1 cellular context compared by ENCODE assay signal in the genomic region with DNA sequence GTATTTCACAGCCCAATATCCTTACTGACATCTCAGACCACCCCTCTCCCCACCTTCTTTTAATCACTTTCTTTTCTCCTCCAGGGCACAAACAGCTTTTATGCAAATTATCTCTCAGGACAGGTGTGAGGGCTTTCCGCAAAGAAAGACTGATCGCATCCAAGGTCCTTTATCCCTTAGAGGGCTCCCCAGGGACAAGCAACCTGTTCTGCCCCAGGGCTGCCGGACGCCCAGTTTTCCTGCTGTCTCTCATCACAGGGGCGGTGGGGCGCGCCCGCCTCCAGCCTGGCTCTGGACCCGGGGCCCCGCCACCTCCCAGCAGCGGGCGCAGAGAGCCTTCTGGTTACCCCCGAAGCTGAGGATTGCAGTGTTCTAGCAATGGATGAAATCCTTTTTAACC.
TF ChIP-seq lines count a peak whose summit lies in the region.

No MANE protein-coding gene starts in this region.

TF ChIP-seq in IMR-90, 13 proteins besides CTCF, POLR2A, EP300 and RAD21:
- TF ChIP-seq MXI1 (IDR thresholded peaks at IDR 0.05; ENCODE audit: borderline replicate concordance, low read depth, low read length): no peak
- no peak for TF ChIP-seq MAZ (IDR thresholded peaks at IDR 0.05; ENCODE audit: borderline replicate concordance, low read depth, low read length)
- no peak for TF ChIP-seq SMC3 (IDR thresholded peaks at IDR 0.05; ENCODE audit: low read depth, low read length)
- TF ChIP-seq CHD1 (IDR thresholded peaks at IDR 0.05; ENCODE audit: low read depth, low read length): no peak
- TF ChIP-seq RFX5 (IDR thresholded peaks at IDR 0.05; ENCODE audit: low read depth, low read length): no peak
- no peak for TF ChIP-seq BHLHE40 (IDR thresholded peaks at IDR 0.05; ENCODE audit: low read depth, low read length)
- TF ChIP-seq, protein P1, sequence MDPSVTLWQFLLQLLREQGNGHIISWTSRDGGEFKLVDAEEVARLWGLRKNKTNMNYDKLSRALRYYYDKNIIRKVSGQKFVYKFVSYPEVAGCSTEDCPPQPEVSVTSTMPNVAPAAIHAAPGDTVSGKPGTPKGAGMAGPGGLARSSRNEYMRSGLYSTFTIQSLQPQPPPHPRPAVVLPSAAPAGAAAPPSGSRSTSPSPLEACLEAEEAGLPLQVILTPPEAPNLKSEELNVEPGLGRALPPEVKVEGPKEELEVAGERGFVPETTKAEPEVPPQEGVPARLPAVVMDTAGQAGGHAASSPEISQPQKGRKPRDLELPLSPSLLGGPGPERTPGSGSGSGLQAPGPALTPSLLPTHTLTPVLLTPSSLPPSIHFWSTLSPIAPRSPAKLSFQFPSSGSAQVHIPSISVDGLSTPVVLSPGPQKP (IDR thresholded peaks at IDR 0.05; ENCODE audit: borderline replicate concordance, low read depth, low read length): no peak
- TF ChIP-seq FOS (IDR thresholded peaks at IDR 0.05; ENCODE audit: low read depth, low read length): no peak
